In genomic region chr7:100808354-100808875, GRCh38 we compare ENCODE assay signal across 22 cellular contexts.
"Had no signal": no experiment of that assay in that cellular context is flagged by ENCODE, and none has a peak within 500 bp of the region (broad histone marks: within the 10 kb centered on the region; RNA-seq: fewer than 3 reads in every experiment).

No MANE protein-coding gene starts in this region.

- ATAC-seq: esophagus mucosa; gastrocnemius medialis; heart right ventricle; left lobe of liver; naive thymus-derived CD4-positive, alpha-beta T cell; stimulated activated naive B cell treated with anti-CD40 and anti-IgM and Interleukin-4, amounts not matched to agents 10 μg/mL and 1 μg/mL and 100 μg/mL, for 72 hours; stimulated activated naive CD8-positive, alpha-beta T cell treated with anti-CD3 and anti-CD28 coated beads, Interleukin-15, amount 100 ng/mL, for 72 hours had no signal

- H3K9me3 Mint-ChIP-seq: endodermal cell; naive thymus-derived CD4-positive, alpha-beta T cell; nephron progenitor cell; stimulated activated naive B cell treated with anti-CD40 and anti-IgM and Interleukin-4, amounts not matched to agents 10 μg/mL and 1 μg/mL and 100 μg/mL, for 72 hours; stimulated activated naive CD8-positive, alpha-beta T cell treated with anti-CD3 and anti-CD28 coated beads, Interleukin-15, amount 100 ng/mL, for 72 hours had no signal

- H3K36me3 ChIP-seq: gastrocnemius medialis had no signal

- DNase-seq: effector CD4-positive, alpha-beta T cell; endodermal cell; gastrocnemius medialis; heart right ventricle; hypothalamus; islet precursor cell; mammary epithelial cell; naive thymus-derived CD4-positive, alpha-beta T cell; nephron progenitor cell; posterior cingulate gyrus; sigmoid colon; stimulated activated CD4-positive, alpha-beta T cell treated with anti-CD3 and anti-CD28 coated beads, Interleukin-2, amount 100 ng/mL, for 24 hours; stimulated activated CD4-positive, alpha-beta T cell treated with anti-CD3 and anti-CD28 coated beads, Interleukin-4, amount 100 ng/mL, for 4 hours; stimulated activated naive B cell treated with anti-CD40 and anti-IgM and Interleukin-4, amounts not matched to agents 10 μg/mL and 1 μg/mL and 100 μg/mL, for 72 hours; stimulated activated naive CD8-positive, alpha-beta T cell treated with anti-CD3 and anti-CD28 coated beads, Interleukin-15, amount 100 ng/mL, for 72 hours; testis had no signal

- H3K27ac ChIP-seq: coronary artery, gastrocnemius medialis, heart right ventricle, right atrium auricular region, sigmoid colon, skin epidermis, testis, tibial nerve had no signal

- H3K27me3 Mint-ChIP-seq: stimulated activated naive B cell treated with anti-CD40 and anti-IgM and Interleukin-4, amounts not matched to agents 10 μg/mL and 1 μg/mL and 100 μg/mL, for 72 hours; stimulated activated naive CD8-positive, alpha-beta T cell treated with anti-CD3 and anti-CD28 coated beads, Interleukin-15, amount 100 ng/mL, for 72 hours had no signal

- H3K4me3 ChIP-seq: coronary artery, gastrocnemius medialis, heart right ventricle, right atrium auricular region, sigmoid colon, skin epidermis, testis, tibial nerve had no signal

- H3K9me3 ChIP-seq: gastrocnemius medialis, heart right ventricle, right atrium auricular region, sigmoid colon, testis, tibial nerve had no signal

- H3K27me3 ChIP-seq: gastrocnemius medialis, heart right ventricle, right atrium auricular region, sigmoid colon, testis, tibial nerve had no signal

- H3K4me3 Mint-ChIP-seq: endodermal cell; naive thymus-derived CD4-positive, alpha-beta T cell; nephron progenitor cell; stimulated activated naive B cell treated with anti-CD40 and anti-IgM and Interleukin-4, amounts not matched to agents 10 μg/mL and 1 μg/mL and 100 μg/mL, for 72 hours; stimulated activated naive CD8-positive, alpha-beta T cell treated with anti-CD3 and anti-CD28 coated beads, Interleukin-15, amount 100 ng/mL, for 72 hours had no signal

- H3K27ac Mint-ChIP-seq: endodermal cell; stimulated activated naive B cell treated with anti-CD40 and anti-IgM and Interleukin-4, amounts not matched to agents 10 μg/mL and 1 μg/mL and 100 μg/mL, for 72 hours; stimulated activated naive CD8-positive, alpha-beta T cell treated with anti-CD3 and anti-CD28 coated beads, Interleukin-15, amount 100 ng/mL, for 72 hours had no signal
